In the genomic region with DNA sequence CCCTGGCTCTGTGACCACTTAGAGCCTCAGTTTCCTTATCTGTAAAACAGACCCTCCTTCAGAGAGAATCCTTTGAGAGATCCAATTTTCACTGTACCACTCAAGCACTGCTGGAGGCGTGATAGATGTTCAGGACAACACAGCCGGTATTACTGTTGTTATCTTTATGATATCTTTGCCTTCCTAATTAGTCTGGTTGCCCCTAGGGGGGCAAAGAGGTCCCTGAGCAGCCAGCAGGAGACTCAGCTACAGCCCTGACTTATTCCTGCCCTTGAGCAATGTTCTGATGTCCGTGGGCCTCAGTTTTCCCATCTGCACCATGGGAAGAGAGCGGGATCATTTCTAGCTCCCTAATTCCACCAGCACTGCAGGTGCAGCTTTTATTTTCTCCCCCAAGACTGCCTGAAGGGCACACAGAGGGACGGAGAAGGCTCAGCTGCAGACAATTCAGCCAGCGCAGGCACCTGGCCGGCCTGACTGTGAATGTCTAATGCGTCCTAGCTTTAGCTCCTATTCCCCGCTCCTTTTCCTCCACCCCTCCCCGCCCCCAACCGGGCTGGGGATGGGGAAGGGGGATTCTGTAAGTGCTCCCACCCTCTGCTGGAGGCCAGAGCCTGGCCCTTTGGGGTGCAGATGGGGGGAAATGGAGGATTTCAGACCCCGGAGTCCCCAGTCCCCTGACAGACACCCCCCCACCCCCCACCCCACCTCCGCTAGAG, we compare ENCODE assay signal across 12 cellular contexts. TPM values are rescaled to one million over a fixed set of nuclear protein-coding genes. Genes with fewer than 3 reads are reported as not detected.
DNase-seq lines count a peak whose midpoint lies in the region; ATAC-seq, FAIRE-seq and TF ChIP-seq lines count a peak whose summit lies in the region.
"Had no signal": no experiment of that assay in that cellular context is flagged by ENCODE, and none has a peak within 500 bp of the region (broad histone marks: within the 10 kb centered on the region; RNA-seq: fewer than 3 reads in every experiment).

No MANE protein-coding gene starts in this region.

- no peak overlapping the region for H3K4me2 ChIP-seq in HepG2 (ENCODE audit: low read depth, low read length)

- no peak for TF ChIP-seq CTCF in HepG2 (CRISPR knock-in tag; IDR thresholded peaks at IDR 0.05)
- TF ChIP-seq CTCF in right lobe of liver (IDR thresholded peaks at IDR 0.05) = no peak
- TF ChIP-seq CTCF in RWPE1 (conservative IDR thresholded peaks at IDR 0.05; ENCODE audit: low read depth) = no peak
- TF ChIP-seq CTCF in mesothelial cell of epicardium (IDR thresholded peaks at IDR 0.05; ENCODE audit: unreplicated experiment) = no peak
- TF ChIP-seq CTCF in HFFc6 (IDR thresholded peaks at IDR 0.05) = no peak
- TF ChIP-seq CTCF in foreskin keratinocyte (conservative IDR thresholded peaks at IDR 0.05) = no peak
- TF ChIP-seq CTCF in chondrocyte (IDR thresholded peaks at IDR 0.05) = no peak

- no peak overlapping the region for H3K9ac ChIP-seq in HepG2 (ENCODE audit: insufficient read depth, low read depth, low read length)

- no peak for TF ChIP-seq EP300 in HepG2 (IDR thresholded peaks at IDR 0.05; ENCODE audit: low read depth in 2 of 2, low read length in 2 of 2)
- TF ChIP-seq EP300 in HepG2 (CRISPR knock-in tag; IDR thresholded peaks at IDR 0.05; ENCODE audit: borderline replicate concordance) = no peak

- no peaks in the 10 kb centered on the region for H3K27me3 Mint-ChIP-seq in mesothelial cell of epicardium (ENCODE audit: low read depth)
- peaks cover 9% of the 10 kb centered on the region for H3K27me3 Mint-ChIP-seq in HFFc6 (ENCODE audit: insufficient read depth)
- H3K27me3 Mint-ChIP-seq in chondrocyte (ENCODE audit: low read depth) = peaks cover 1% of the 10 kb centered on the region
- H3K27me3 Mint-ChIP-seq: activated naive CD4-positive, alpha-beta T cell treated with anti-CD3 and anti-CD28 coated beads, Interleukin-2, amount 50 U/mL, for 24 hours had no signal

- TF ChIP-seq POLR2A in HepG2 (IDR thresholded peaks at IDR 0.05; ENCODE audit: insufficient read depth in 1 of 2, low read depth in 2 of 2, low read length in 2 of 2) (no peak), right lobe of liver (IDR thresholded peaks at IDR 0.05) (no peak)

- no peaks in the 10 kb centered on the region for H3K9me3 ChIP-seq in HepG2 (ENCODE audit: low read length)
- H3K9me3 ChIP-seq in right lobe of liver = no peaks in the 10 kb centered on the region
- H3K9me3 ChIP-seq: neutrophil had no signal

- H3K4me3 Mint-ChIP-seq in mesothelial cell of epicardium = no peak overlapping the region
- no peak overlapping the region; the same call in 1 of the 2 replicates for H3K4me3 Mint-ChIP-seq in HFFc6
- H3K4me3 Mint-ChIP-seq in chondrocyte (ENCODE audit: unreplicated experiment) = no peak overlapping the region
- H3K4me3 Mint-ChIP-seq: activated naive CD4-positive, alpha-beta T cell treated with anti-CD3 and anti-CD28 coated beads, Interleukin-2, amount 50 U/mL, for 24 hours had no signal

- BruUV-seq in HepG2 (replicated peaks; lab: Mats Ljungman, UMichigan) = no TSS peak

- no peaks in the 10 kb centered on the region for H3K79me2 ChIP-seq in HepG2 (ENCODE audit: insufficient read depth, low read length)

- H3K4me1 ChIP-seq in HepG2 (ENCODE audit: insufficient read depth, low read length) = peaks cover 15% of the 10 kb centered on the region
- peaks cover 0 to 6% (median 0%) of the 10 kb centered on the region in 4 donors for H3K4me1 ChIP-seq in right lobe of liver
- no peaks in the 10 kb centered on the region for H3K4me1 ChIP-seq in foreskin keratinocyte

- H2AFZ ChIP-seq in HepG2 (ENCODE audit: low read length) = no peak overlapping the region

- H3K4me1 Mint-ChIP-seq in mesothelial cell of epicardium (peaks cover 25% of the 10 kb centered on the region), HFFc6 (ENCODE audit: low read depth) (peaks cover 7% of the 10 kb centered on the region), chondrocyte (ENCODE audit: low read depth) (peaks cover 6% of the 10 kb centered on the region)

- TF ChIP-seq RAD21 in HepG2 (CRISPR knock-in tag; IDR thresholded peaks at IDR 0.05) = no peak

- ATAC-seq in HepG2 = peak; percentile 26; the same call in 1 of the 3 replicates
- ATAC-seq in right lobe of liver = no peak
- no peak for ATAC-seq in foreskin keratinocyte

- 32% methylated on average over 12 of the region's 13 CpGs for WGBS in HepG2 (ENCODE audit: low lambda C conversion rate)
- 69% methylated on average over 5 of the region's 13 CpGs for WGBS in right lobe of liver (ENCODE audit: insufficient coverage, low coverage, low lambda C conversion rate, missing lambda C conversion rate)

- H3K4me3 ChIP-seq in HepG2 (replicated peaks in 1 of 3; ENCODE audit: insufficient read depth in 1 of 3, low read depth in 2 of 3, low read length in 3 of 3) = no peak overlapping the region
- no peak overlapping the region for H3K4me3 ChIP-seq in right lobe of liver

- in situ Hi-C loops in HepG2 (cut with HindIII; ENCODE audit: extremely low pct_ligation_motif_present, low pct_unique_long_range_greater_than_20kb) = no loop called here

- no peaks in the 10 kb centered on the region for H4K20me1 ChIP-seq in HepG2 (ENCODE audit: insufficient read depth, low read length)

- POLR2A ChIA-PET in HepG2 (lab: Yijun Ruan, JAX) (interaction anchor here (1.3 kb wide), 1 partner anchor 17 kb away, joined by 3 read pairs; no protein-coding TSS in a partner anchor), RWPE1 (lab: Yijun Ruan, JAX; ENCODE audit: low non-redundant PET) (no interaction called here)

- no peak for FAIRE-seq in HepG2 (lab: Jason Lieb, UNC)
- FAIRE-seq: colon had no signal

- H3K27ac Mint-ChIP-seq in mesothelial cell of epicardium = peak overlapping the region; percentile 61
- no peak overlapping the region for H3K27ac Mint-ChIP-seq in HFFc6
- H3K27ac Mint-ChIP-seq in chondrocyte (ENCODE audit: unreplicated experiment) = no peak overlapping the region
- H3K27ac Mint-ChIP-seq: activated naive CD4-positive, alpha-beta T cell treated with anti-CD3 and anti-CD28 coated beads, Interleukin-2, amount 50 U/mL, for 24 hours had no signal

- H3K36me3 ChIP-seq in HepG2 (replicated peaks in 1 of 2; ENCODE audit: control insufficient read depth in 1 of 2, insufficient read depth in 2 of 2, low read length in 2 of 2) = no peaks in the 10 kb centered on the region
- H3K36me3 ChIP-seq in right lobe of liver = no peaks in the 10 kb centered on the region
- H3K36me3 ChIP-seq: neutrophil had no signal

- H3K27me3 ChIP-seq in HepG2 (ENCODE audit: control insufficient read depth in 1 of 2, insufficient read depth in 2 of 2, low read length in 2 of 2) = peaks cover 2 to 5% of the 10 kb centered on the region in 2 experiments; a peak in 3 of 5 replicates
- H3K27me3 ChIP-seq in right lobe of liver = no peaks in the 10 kb centered on the region
- H3K27me3 ChIP-seq in foreskin keratinocyte = peaks cover 2% of the 10 kb centered on the region

- CTCF ChIA-PET in HepG2 (lab: Yijun Ruan, JAX; ENCODE audit: low intra/inter-chr PET ratio, low total read pairs) = no interaction called here
- CTCF ChIA-PET in RWPE1 (lab: Yijun Ruan, JAX) = interaction anchor here (0.9 kb wide), 1 partner anchor 10 kb away, joined by 5 read pairs; no protein-coding TSS in a partner anchor

- H3K27ac ChIP-seq in HepG2 (ENCODE audit: extremely low read length, insufficient read depth, low read length) = no peak overlapping the region
- no peak overlapping the region for H3K27ac ChIP-seq in right lobe of liver
- peak overlapping the region; percentile 66 for H3K27ac ChIP-seq in RWPE1
- no peak overlapping the region for H3K27ac ChIP-seq in foreskin keratinocyte
- H3K27ac ChIP-seq: neutrophil had no signal

- H3K36me3 Mint-ChIP-seq in mesothelial cell of epicardium (no peaks in the 10 kb centered on the region), HFFc6 (ENCODE audit: low read depth) (no peaks in the 10 kb centered on the region), chondrocyte (ENCODE audit: low read depth) (no peaks in the 10 kb centered on the region)
- H3K36me3 Mint-ChIP-seq: activated naive CD4-positive, alpha-beta T cell treated with anti-CD3 and anti-CD28 coated beads, Interleukin-2, amount 50 U/mL, for 24 hours had no signal

- no peak for DNase-seq in HepG2 (ENCODE audit: low spot score)
- DNase-seq in right lobe of liver = no peak
- no peak for DNase-seq in RWPE1 (ENCODE audit: low spot score)
- DNase-seq in mesothelial cell of epicardium (ENCODE audit: low spot score in 2 of 2, unreplicated experiment in 2 of 2) = no peak
- no peak for DNase-seq in DMS79 (lab: John Stamatoyannopoulos, UW)
- no peak for DNase-seq in HFFc6
- DNase-seq in foreskin keratinocyte = no peak
- DNase-seq in chondrocyte (ENCODE audit: low spot score) = no peak
- DNase-seq: kidney glomerular epithelial cell had no signal

- intact Hi-C loops in HepG2 (cut with micrococcal nuclease; ENCODE audit: unreplicated experiment) = no loop called here
- intact Hi-C loops in right lobe of liver (cut with DNase I) = no loop called here

- H3K9me3 Mint-ChIP-seq in mesothelial cell of epicardium (no peaks in the 10 kb centered on the region), HFFc6 (no peaks in the 10 kb centered on the region), chondrocyte (ENCODE audit: low read depth) (no peaks in the 10 kb centered on the region)
- H3K9me3 Mint-ChIP-seq: activated naive CD4-positive, alpha-beta T cell treated with anti-CD3 and anti-CD28 coated beads, Interleukin-2, amount 50 U/mL, for 24 hours had no signal

RNA-seq across cellular contexts. Expression of gene TLE5, which starts 16.3 kb away (rescaled TPM):
- total RNA-seq in HepG2 (2016; rRNA removed; fragmentation: Illumina TruSeq; extraction: Trizol) (51.6 and 62.8 TPM in 2 replicates), right lobe of liver (100 to 1,000 TPM; 119 to 198 (median 152) TPM), mesothelial cell of epicardium (411 to 417 TPM (median 413 TPM) in 3 replicates), foreskin keratinocyte (343 TPM in 2 replicates), chondrocyte (223 to 306 TPM (median 303 TPM) in 3 replicates)
- 148 and 187 TPM in 2 replicates for total RNA-seq in HepG2 (2016; cell fraction: cytosol; rRNA removed; fragmentation: Illumina TruSeq; extraction: Trizol; ENCODE audit: low read depth)
- 41.9 and 63.2 TPM in 2 replicates for total RNA-seq in HepG2 (2016; cell fraction: insoluble cytoplasmic fraction; rRNA removed; fragmentation: Illumina TruSeq; extraction: Trizol)
- 155 and 189 TPM in 2 replicates for total RNA-seq in HepG2 (2016; cell fraction: membrane; rRNA removed; fragmentation: Illumina TruSeq; extraction: Trizol)
- total RNA-seq in HepG2 (2016; cell fraction: nucleus; rRNA removed; fragmentation: Illumina TruSeq; extraction: Trizol) = 29.0 and 32.6 TPM in 2 replicates
- polyA plus RNA-seq in HepG2 (2011; rRNA removed) (189 and 246 TPM in 2 replicates), foreskin keratinocyte (417 and 421 TPM in 2 replicates)
- polyA plus RNA-seq in HepG2 (2011; cell fraction: cytosol; rRNA removed) = 170 and 253 TPM in 2 replicates
- 312 and 359 TPM in 2 replicates for polyA plus RNA-seq in HepG2 (2011; cell fraction: nucleus; rRNA removed)
- 157 and 182 TPM in 2 replicates for polyA plus RNA-seq in HepG2 (2012)
- polyA plus RNA-seq in HepG2 (2016; cell fraction: cytosol; fragmentation: Illumina TruSeq; extraction: Trizol; ENCODE audit: low read depth) = 365 and 380 TPM in 2 replicates
- 90.9 and 108 TPM in 2 replicates for polyA plus RNA-seq in HepG2 (2016; cell fraction: insoluble cytoplasmic fraction; fragmentation: Illumina TruSeq; extraction: Trizol; ENCODE audit: low read depth)
- polyA plus RNA-seq in HepG2 (2016; cell fraction: membrane; fragmentation: Illumina TruSeq; extraction: Trizol; ENCODE audit: low read depth) = 308 and 330 TPM in 2 replicates
- polyA plus RNA-seq in HepG2 (2016; cell fraction: nucleus; fragmentation: Illumina TruSeq; extraction: Trizol; ENCODE audit: insufficient read depth, low read depth) = 105 and 117 TPM in 2 replicates
- 213 and 462 TPM in 2 replicates for polyA minus RNA-seq in HepG2 (2011; rRNA and poly(A)+ RNA removed; ENCODE audit: low replicate concordance)
- 159 and 180 TPM in 2 replicates for polyA minus RNA-seq in HepG2 (2011; cell fraction: cytosol; rRNA and poly(A)+ RNA removed)
- 36.2 and 46.2 TPM in 2 replicates for polyA minus RNA-seq in HepG2 (2011; cell fraction: nucleus; rRNA and poly(A)+ RNA removed)
- 100 to 1,000 TPM; 332 to 383 (median 356) TPM for total RNA-seq in HFFc6 (2021; fragmentation: NEBNext Ultra II Directional; extraction: Animal tissue kit (Norgen Biotek cat#: 25700))

RNA-seq across cellular contexts. Expression of gene TLE2, which starts 17.0 kb away (rescaled TPM):
- total RNA-seq in HepG2 (2016; rRNA removed; fragmentation: Illumina TruSeq; extraction: Trizol) = 0.07 TPM in 1 of 2 replicates, not detected in the other
- not detected in 2 replicates for total RNA-seq in HepG2 (2016; cell fraction: cytosol; rRNA removed; fragmentation: Illumina TruSeq; extraction: Trizol; ENCODE audit: low read depth)
- not detected in 2 replicates for total RNA-seq in HepG2 (2016; cell fraction: insoluble cytoplasmic fraction; rRNA removed; fragmentation: Illumina TruSeq; extraction: Trizol)
- total RNA-seq in HepG2 (2016; cell fraction: membrane; rRNA removed; fragmentation: Illumina TruSeq; extraction: Trizol) = 0.14 and 0.15 TPM in 2 replicates
- total RNA-seq in HepG2 (2016; cell fraction: nucleus; rRNA removed; fragmentation: Illumina TruSeq; extraction: Trizol) = not detected in 2 replicates
- polyA plus RNA-seq in HepG2 (2011; rRNA removed) = 0.72 and 0.81 TPM in 2 replicates
- polyA plus RNA-seq in HepG2 (2011; cell fraction: cytosol; rRNA removed) = 0.21 and 0.25 TPM in 2 replicates
- 1.8 and 1.9 TPM in 2 replicates for polyA plus RNA-seq in HepG2 (2011; cell fraction: nucleus; rRNA removed)
- polyA plus RNA-seq in HepG2 (2012) = 0.67 and 0.75 TPM in 2 replicates
- 0.19 and 0.40 TPM in 2 replicates for polyA plus RNA-seq in HepG2 (2016; cell fraction: cytosol; fragmentation: Illumina TruSeq; extraction: Trizol; ENCODE audit: low read depth)
- polyA plus RNA-seq in HepG2 (2016; cell fraction: insoluble cytoplasmic fraction; fragmentation: Illumina TruSeq; extraction: Trizol; ENCODE audit: low read depth) = 0.13 TPM in 1 of 2 replicates, not detected in the other
- polyA plus RNA-seq in HepG2 (2016; cell fraction: membrane; fragmentation: Illumina TruSeq; extraction: Trizol; ENCODE audit: low read depth) = 0.23 and 0.82 TPM in 2 replicates
- 0.56 TPM in 1 of 2 replicates, not detected in the other for polyA plus RNA-seq in HepG2 (2016; cell fraction: nucleus; fragmentation: Illumina TruSeq; extraction: Trizol; ENCODE audit: insufficient read depth, low read depth)
- 1.3 and 12.9 TPM in 2 replicates for polyA minus RNA-seq in HepG2 (2011; rRNA and poly(A)+ RNA removed; ENCODE audit: low replicate concordance)
- 0.35 and 0.89 TPM in 2 replicates for polyA minus RNA-seq in HepG2 (2011; cell fraction: cytosol; rRNA and poly(A)+ RNA removed)
- 0.77 TPM in 1 of 2 replicates, not detected in the other for polyA minus RNA-seq in HepG2 (2011; cell fraction: nucleus; rRNA and poly(A)+ RNA removed)
- total RNA-seq in right lobe of liver = 10 to 100 TPM in 2 of 6 experiments, 1 to 10 TPM in 4; 6.1 to 20.6 (median 9.3) TPM
- total RNA-seq in mesothelial cell of epicardium = 101 to 103 TPM (median 101 TPM) in 3 replicates
- under 1 TPM in 4 of 6 experiments, not detected in 2; 0.15 to 0.67 (median 0.46) TPM for total RNA-seq in HFFc6 (2021; fragmentation: NEBNext Ultra II Directional; extraction: Animal tissue kit (Norgen Biotek cat#: 25700))
- total RNA-seq in foreskin keratinocyte = 1.4 and 1.8 TPM in 2 replicates
- polyA plus RNA-seq in foreskin keratinocyte = 1.8 and 2.5 TPM in 2 replicates
- 12.3 to 14.1 TPM (median 13.7 TPM) in 3 replicates for total RNA-seq in chondrocyte

RNA-seq across cellular contexts. Expression of gene GNA11, which starts 48.1 kb away (rescaled TPM):
- total RNA-seq in HepG2 (2016; rRNA removed; fragmentation: Illumina TruSeq; extraction: Trizol) = 18.8 and 26.8 TPM in 2 replicates
- 4.5 and 5.5 TPM in 2 replicates for total RNA-seq in HepG2 (2016; cell fraction: cytosol; rRNA removed; fragmentation: Illumina TruSeq; extraction: Trizol; ENCODE audit: low read depth)
- 16.2 and 28.2 TPM in 2 replicates for total RNA-seq in HepG2 (2016; cell fraction: insoluble cytoplasmic fraction; rRNA removed; fragmentation: Illumina TruSeq; extraction: Trizol)
- 20.2 and 20.3 TPM in 2 replicates for total RNA-seq in HepG2 (2016; cell fraction: membrane; rRNA removed; fragmentation: Illumina TruSeq; extraction: Trizol)
- total RNA-seq in HepG2 (2016; cell fraction: nucleus; rRNA removed; fragmentation: Illumina TruSeq; extraction: Trizol) = 13.2 and 15.8 TPM in 2 replicates
- polyA plus RNA-seq in HepG2 (2011; rRNA removed) = 16.0 and 16.8 TPM in 2 replicates
- 18.0 and 19.4 TPM in 2 replicates for polyA plus RNA-seq in HepG2 (2011; cell fraction: cytosol; rRNA removed)
- polyA plus RNA-seq in HepG2 (2011; cell fraction: nucleus; rRNA removed) = 24.5 and 30.8 TPM in 2 replicates
- polyA plus RNA-seq in HepG2 (2012) = 21.5 and 25.5 TPM in 2 replicates
- 4.2 and 4.6 TPM in 2 replicates for polyA plus RNA-seq in HepG2 (2016; cell fraction: cytosol; fragmentation: Illumina TruSeq; extraction: Trizol; ENCODE audit: low read depth)
- 25.9 and 33.9 TPM in 2 replicates for polyA plus RNA-seq in HepG2 (2016; cell fraction: insoluble cytoplasmic fraction; fragmentation: Illumina TruSeq; extraction: Trizol; ENCODE audit: low read depth)
- polyA plus RNA-seq in HepG2 (2016; cell fraction: membrane; fragmentation: Illumina TruSeq; extraction: Trizol; ENCODE audit: low read depth) = 14.1 and 15.9 TPM in 2 replicates
- polyA plus RNA-seq in HepG2 (2016; cell fraction: nucleus; fragmentation: Illumina TruSeq; extraction: Trizol; ENCODE audit: insufficient read depth, low read depth) = 31.1 and 31.9 TPM in 2 replicates
- polyA minus RNA-seq in HepG2 (2011; rRNA and poly(A)+ RNA removed; ENCODE audit: low replicate concordance) = 36.6 and 52.6 TPM in 2 replicates
- 10.8 and 16.8 TPM in 2 replicates for polyA minus RNA-seq in HepG2 (2011; cell fraction: cytosol; rRNA and poly(A)+ RNA removed)
- polyA minus RNA-seq in HepG2 (2011; cell fraction: nucleus; rRNA and poly(A)+ RNA removed) = 6.7 and 7.1 TPM in 2 replicates
- 10 to 100 TPM; 19.5 to 28.0 (median 22.4) TPM for total RNA-seq in right lobe of liver
- total RNA-seq in mesothelial cell of epicardium = 35.9 to 40.0 TPM (median 36.3 TPM) in 3 replicates
- total RNA-seq in HFFc6 (2021; fragmentation: NEBNext Ultra II Directional; extraction: Animal tissue kit (Norgen Biotek cat#: 25700)) = 10 to 100 TPM; 72.0 to 86.0 (median 77.6) TPM
- total RNA-seq in foreskin keratinocyte = 53.7 and 59.5 TPM in 2 replicates
- polyA plus RNA-seq in foreskin keratinocyte = 38.7 and 40.1 TPM in 2 replicates
- total RNA-seq in chondrocyte = 62.1 to 68.9 TPM (median 68.1 TPM) in 3 replicates
